Comparison of ENCODE assay signal across 9 cellular contexts in genomic region chr3:56131976-56132590, GRCh38.
DNase-seq lines count a peak whose midpoint lies in the region; ATAC-seq and TF ChIP-seq lines count a peak whose summit lies in the region.
"Had no signal": no experiment of that assay in that cellular context is flagged by ENCODE, and none has a peak within 500 bp of the region (broad histone marks: within the 10 kb centered on the region; RNA-seq: fewer than 3 reads in every experiment).

No MANE protein-coding gene starts in this region.

- DNase-seq in activated CD4-positive, alpha-beta T cell treated with anti-CD3 and anti-CD28 coated beads, Interleukin-2, amount 50 U/mL, for 48 hours: peak; percentile 2 to 3
- no peak for DNase-seq in activated CD4-positive, alpha-beta T cell treated with anti-CD3 and anti-CD28 coated beads, Interleukin-2, amount 50 U/mL, for 4 hours
- DNase-seq in RPMI7951 (ENCODE audit: low read depth): peak; percentile 95
- DNase-seq in fibroblast of the aortic adventitia (ENCODE audit: low read depth): peak; percentile 94
- DNase-seq in smooth muscle cell of the brain vasculature (ENCODE audit: low read depth, low spot score): peak; percentile 52
- no peak for DNase-seq in NCI-H2196 treated with DMSO at 0.1 percent for 48 hours (lab: John Stamatoyannopoulos, UW; ENCODE audit: unreplicated experiment)
- DNase-seq: activated B cell treated with CpG ODN at 0.5 μM for 24 hours had no signal

- H3K4me3 ChIP-seq in fibroblast of the aortic adventitia (ENCODE audit: low read depth, low read length): no peak overlapping the region

- no peak for TF ChIP-seq CTCF in fibroblast of the aortic adventitia (IDR thresholded peaks at IDR 0.05; ENCODE audit: insufficient read depth, low read length)

- ATAC-seq in HG03469 (IDR thresholded peaks at IDR 0.05; ENCODE audit: unreplicated experiment) (no peak), GM18907 (IDR thresholded peaks at IDR 0.05; ENCODE audit: unreplicated experiment) (no peak)

Comparison
In these comparisons a context has a peak if more than half of its experiments do, and no peak if none do; other contexts are left out.
1. DNase-seq: peak in activated CD4-positive, alpha-beta T cell treated with anti-CD3 and anti-CD28 coated beads, Interleukin-2, amount 50 U/mL, for 48 hours (2 of 2), RPMI7951 (single experiment), fibroblast of the aortic adventitia (single experiment) and smooth muscle cell of the brain vasculature (single experiment); none in activated CD4-positive, alpha-beta T cell treated with anti-CD3 and anti-CD28 coated beads, Interleukin-2, amount 50 U/mL, for 4 hours (0 of 2) and NCI-H2196 treated with DMSO at 0.1 percent for 48 hours (single experiment).